Comparison of ENCODE assay signal across 19 cellular contexts in genomic region chrX:150854856-150855255, GRCh38. TPM values are rescaled to one million over a fixed set of nuclear protein-coding genes. Genes with fewer than 3 reads are reported as not detected.
DNase-seq lines count a peak whose midpoint lies in the region; TF ChIP-seq lines count a peak whose summit lies in the region.
"Had no signal": no experiment of that assay in that cellular context is flagged by ENCODE, and none has a peak within 500 bp of the region (broad histone marks: within the 10 kb centered on the region; RNA-seq: fewer than 3 reads in every experiment).

No MANE protein-coding gene starts in this region.

- no peak overlapping the region for H3K4me3 Mint-ChIP-seq in MCF 10A (ENCODE audit: unreplicated experiment)
- H3K4me3 Mint-ChIP-seq: activated B cell treated with CpG ODN at 0.5 μM for 24 hours; CD8-positive, alpha-beta T cell; dendritic cell treated with granulocyte-macrophage colony-stimulating factor and Interleukin-4, amounts not matched to agents 40 ng/mL and 50 ng/mL, for 4 days; natural killer cell had no signal

- H3K4me1 Mint-ChIP-seq in MCF 10A (ENCODE audit: insufficient read depth, unreplicated experiment): peaks cover 17% of the 10 kb centered on the region
- H3K4me1 Mint-ChIP-seq: activated B cell treated with CpG ODN at 0.5 μM for 24 hours had no signal

- H3K27ac ChIP-seq in breast epithelium: no peak overlapping the region
- H3K27ac ChIP-seq in OCI-LY7 (ENCODE audit: low read depth, low read length, poor library complexity, severe bottlenecking): no peak overlapping the region
- H3K27ac ChIP-seq: ovary, sigmoid colon, tibial artery had no signal

- peaks cover 0 to 8% of the 10 kb centered on the region in 2 donors for H3K27me3 ChIP-seq in breast epithelium
- H3K27me3 ChIP-seq: ovary, sigmoid colon, tibial artery had no signal

- no peaks in the 10 kb centered on the region for H4K20me1 ChIP-seq in OCI-LY7 (ENCODE audit: insufficient read depth, low read length)

- H3K4me3 ChIP-seq in breast epithelium (no peak overlapping the region), OCI-LY7 (ENCODE audit: low read depth, low read length, poor library complexity, severe bottlenecking) (no peak overlapping the region)
- H3K4me3 ChIP-seq: ovary, sigmoid colon, tibial artery had no signal

- DNase-seq in MCF 10A (ENCODE audit: unreplicated experiment): no peak
- DNase-seq in breast epithelium (ENCODE audit: low spot score in 2 of 2): no peak
- DNase-seq in NCI-H146 (lab: John Stamatoyannopoulos, UW): peak; percentile 53
- DNase-seq in OCI-LY7 (ENCODE audit: low spot score): peak; percentile 14
- no peak for DNase-seq in NOMO-1 treated with dmso at 0.1 percent for 144 hours (lab: John Stamatoyannopoulos, UW; ENCODE audit: unreplicated experiment)
- no peak for DNase-seq in activated effector memory CD4-positive, alpha-beta T cell treated with anti-CD3 and anti-CD28 coated beads, Interleukin-2, amount 50 U/mL, for 16 hours
- DNase-seq in G401 (ENCODE audit: low spot score): no peak
- no peak for DNase-seq in stimulated activated CD4-positive, alpha-beta T cell treated with anti-CD3 and anti-CD28 coated beads, Interleukin-2, amount 100 ng/mL, for 24 hours
- DNase-seq: activated B cell treated with CpG ODN at 0.5 μM for 24 hours; CD8-positive, alpha-beta T cell; foreskin melanocyte; mesenchymal stem cell; natural killer cell; NCI-H446 treated with DMSO at 0.1 percent for 48 hours; ovary; sigmoid colon; stimulated activated naive CD4-positive, alpha-beta T cell treated with Interleukin-2 at 50 U/mL for 16 hours; tibial artery had no signal

- intact Hi-C loops in MCF 10A (cut with micrococcal nuclease): no loop called here
- intact Hi-C loops in breast epithelium (cut with DNase I; ENCODE audit: low total_unique reads): no loop called here
- intact Hi-C loops in OCI-LY7 (cut with micrococcal nuclease; ENCODE audit: unreplicated experiment): no loop called here

- CTCF ChIA-PET in MCF 10A (lab: Yijun Ruan, JAX): no interaction called here
- CTCF ChIA-PET in OCI-LY7 (lab: Charles Lee; ENCODE audit: unreplicated experiment): no interaction called here

- POLR2A ChIA-PET in MCF 10A (lab: Yijun Ruan, JAX) (no interaction called here), OCI-LY7 (lab: Charles Lee) (no interaction called here)

- H3K9me3 Mint-ChIP-seq in MCF 10A (ENCODE audit: unreplicated experiment): peaks cover 11% of the 10 kb centered on the region

- peaks cover 35% of the 10 kb centered on the region for H3K36me3 Mint-ChIP-seq in MCF 10A (ENCODE audit: insufficient read depth, unreplicated experiment)

- H3K27me3 Mint-ChIP-seq in MCF 10A (ENCODE audit: insufficient read depth, unreplicated experiment): no peaks in the 10 kb centered on the region
- H3K27me3 Mint-ChIP-seq: activated B cell treated with CpG ODN at 0.5 μM for 24 hours; dendritic cell treated with granulocyte-macrophage colony-stimulating factor and Interleukin-4, amounts not matched to agents 40 ng/mL and 50 ng/mL, for 4 days had no signal

- H3K9me3 ChIP-seq in breast epithelium: peaks cover 8 to 19% of the 10 kb centered on the region in 2 donors
- no peaks in the 10 kb centered on the region for H3K9me3 ChIP-seq in OCI-LY7 (ENCODE audit: low read length)
- H3K9me3 ChIP-seq: ovary, sigmoid colon had no signal

- no peak for TF ChIP-seq CTCF in MCF 10A (IDR thresholded peaks at IDR 0.05; ENCODE audit: unreplicated experiment)
- no peak for TF ChIP-seq CTCF in breast epithelium (IDR thresholded peaks at IDR 0.05)
- TF ChIP-seq CTCF in OCI-LY7 (conservative IDR thresholded peaks at IDR 0.05; ENCODE audit: low read length): no peak

- H3K9me2 ChIP-seq in OCI-LY7 (ENCODE audit: insufficient read depth, low read length): no peaks in the 10 kb centered on the region

- no peak overlapping the region for H2AFZ ChIP-seq in OCI-LY7 (ENCODE audit: low read length)

- TF ChIP-seq POLR2A in breast epithelium (IDR thresholded peaks at IDR 0.05): no peak

- in situ Hi-C loops in G401 (cut with HindIII; ENCODE audit: low sequenced_read_pairs): no loop called here

- H3K4me2 ChIP-seq in OCI-LY7 (ENCODE audit: low read length): no peak overlapping the region

- no peaks in the 10 kb centered on the region for H3K79me2 ChIP-seq in OCI-LY7 (ENCODE audit: insufficient read depth, low read depth, low read length)

- H3K4me1 ChIP-seq in breast epithelium: no peaks in the 10 kb centered on the region
- H3K4me1 ChIP-seq in OCI-LY7 (ENCODE audit: insufficient read depth, low read length, poor library complexity, severe bottlenecking): no peaks in the 10 kb centered on the region
- H3K4me1 ChIP-seq: sigmoid colon, tibial artery had no signal

- H3K27ac Mint-ChIP-seq in MCF 10A (ENCODE audit: low read depth, unreplicated experiment): peak overlapping the region; percentile 80
- H3K27ac Mint-ChIP-seq: activated B cell treated with CpG ODN at 0.5 μM for 24 hours; CD8-positive, alpha-beta T cell; dendritic cell treated with granulocyte-macrophage colony-stimulating factor and Interleukin-4, amounts not matched to agents 40 ng/mL and 50 ng/mL, for 4 days; natural killer cell had no signal

- BruUV-seq in MCF 10A (replicated peaks; lab: Mats Ljungman, UMichigan) (no TSS peak), OCI-LY7 (replicated peaks; lab: Mats Ljungman, UMichigan) (no TSS peak)

- H3K36me3 ChIP-seq in breast epithelium (no peaks in the 10 kb centered on the region), OCI-LY7 (ENCODE audit: insufficient read depth, low read length) (no peaks in the 10 kb centered on the region)
- H3K36me3 ChIP-seq: ovary, sigmoid colon, tibial artery had no signal

RNA-seq across cellular contexts. Expression of gene CD99L2, which starts 43.6 kb away (rescaled TPM):
- total RNA-seq in MCF 10A (2022) (37.6 and 42.4 TPM in 2 replicates), breast epithelium (10 to 100 TPM; 28.1 to 81.4 (median 32.1) TPM), OCI-LY7 (2022) (12.3 and 13.8 TPM in 2 replicates)
- total RNA-seq in OCI-LY7 (2014; rRNA removed; shearing (Covaris generic)): 5.6 and 5.9 TPM in 2 replicates
- total RNA-seq in G401 (2014; rRNA removed; shearing (Covaris generic)): 23.7 and 26.1 TPM in 2 replicates

Comparison
In these comparisons a context has a peak if more than half of its experiments do, and no peak if none do; other contexts are left out.
1. DNase-seq: peak in NCI-H146 (single experiment) and OCI-LY7 (single experiment); none in MCF 10A (single experiment), breast epithelium (0 of 2), NOMO-1 treated with dmso at 0.1 percent for 144 hours (single experiment), activated effector memory CD4-positive, alpha-beta T cell treated with anti-CD3 and anti-CD28 coated beads, Interleukin-2, amount 50 U/mL, for 16 hours (single experiment), G401 (single experiment) and stimulated activated CD4-positive, alpha-beta T cell treated with anti-CD3 and anti-CD28 coated beads, Interleukin-2, amount 100 ng/mL, for 24 hours (0 of 2).